ENCODE assay signal across 9 cellular contexts in the genomic region with DNA sequence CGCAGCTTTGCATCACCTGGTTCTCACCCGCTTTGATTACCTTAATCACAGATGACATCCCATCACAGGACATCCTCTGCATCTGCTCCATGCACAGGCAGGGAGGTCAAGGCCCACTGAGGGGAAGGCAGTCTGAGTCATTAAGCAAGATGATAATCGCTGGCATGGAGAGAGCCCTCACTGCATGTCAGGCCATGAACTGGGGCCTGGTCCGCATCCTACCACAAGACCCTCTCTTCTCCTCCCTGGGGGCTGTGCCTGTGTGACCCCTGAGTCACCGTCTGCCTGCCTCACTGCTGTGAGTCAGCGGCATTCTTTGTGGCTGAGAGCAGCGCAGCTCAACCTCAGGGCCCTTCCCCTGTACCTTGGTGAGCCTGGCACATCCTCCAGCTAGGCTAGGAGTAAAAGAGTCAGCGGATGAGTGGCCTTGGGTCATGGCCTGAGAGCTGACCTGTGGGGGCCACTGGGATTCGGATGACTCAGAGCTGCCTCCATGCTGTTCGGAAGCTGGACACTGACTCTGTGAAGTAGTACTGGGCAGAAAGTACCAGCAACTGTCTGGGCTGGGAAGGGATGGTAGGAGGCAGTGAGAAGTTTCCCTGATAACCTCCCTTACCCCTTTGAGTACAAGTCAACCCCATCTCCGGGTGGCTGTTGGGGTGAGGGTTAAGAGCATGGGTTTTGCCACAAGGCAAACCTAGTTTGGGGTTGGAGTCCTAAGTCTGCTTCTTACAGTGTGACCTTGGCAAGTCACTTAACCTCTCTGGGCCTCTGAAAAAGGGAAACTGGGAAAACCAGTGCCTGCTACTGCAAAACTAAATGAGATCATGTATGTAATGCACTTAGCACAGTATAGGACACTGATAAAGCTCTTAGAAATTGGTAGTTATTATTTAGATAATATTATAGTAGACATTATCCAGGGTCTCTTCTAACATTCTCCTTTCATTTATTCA. TPM values are rescaled to one million over a fixed set of nuclear protein-coding genes. Genes with fewer than 3 reads are reported as not detected.
DNase-seq lines count a peak whose midpoint lies in the region; ATAC-seq and TF ChIP-seq lines count a peak whose summit lies in the region.
"Had no signal": no experiment of that assay in that cellular context is flagged by ENCODE, and none has a peak within 500 bp of the region (broad histone marks: within the 10 kb centered on the region; RNA-seq: fewer than 3 reads in every experiment).

No MANE protein-coding gene starts in this region.

- H3K4me3 Mint-ChIP-seq in Calu3 (ENCODE audit: low read depth, unreplicated experiment), result peak overlapping the region; percentile 14
- H3K4me3 Mint-ChIP-seq in chondrocyte (ENCODE audit: unreplicated experiment), result no peak overlapping the region
- no peak overlapping the region for H3K4me3 Mint-ChIP-seq in natural killer cell treated with Interleukin-12 subunit alpha and Interleukin-12 subunit beta and Interleukin-15 and Interleukin-18, amount 100 ng/mL, for 72 hours

- H3K4me1 Mint-ChIP-seq in Calu3 (ENCODE audit: low read depth, unreplicated experiment), result peaks cover 68% of the 10 kb centered on the region
- H3K4me1 Mint-ChIP-seq in chondrocyte (ENCODE audit: low read depth), result peaks cover 60% of the 10 kb centered on the region
- peaks cover 5% of the 10 kb centered on the region in 2 donors for H3K4me1 Mint-ChIP-seq in natural killer cell treated with Interleukin-12 subunit alpha and Interleukin-12 subunit beta and Interleukin-15 and Interleukin-18, amount 100 ng/mL, for 72 hours (ENCODE audit: low read depth in 2 of 2)

- ATAC-seq in natural killer cell treated with Interleukin-12 subunit alpha and Interleukin-12 subunit beta and Interleukin-15 and Interleukin-18, amount 100 ng/mL, for 72 hours, result peak; percentile 34 to 40
- no peak for ATAC-seq in HG03045 (IDR thresholded peaks at IDR 0.05; ENCODE audit: unreplicated experiment)

- no peaks in the 10 kb centered on the region for H3K27me3 Mint-ChIP-seq in Calu3 (ENCODE audit: unreplicated experiment)
- no peaks in the 10 kb centered on the region for H3K27me3 Mint-ChIP-seq in chondrocyte (ENCODE audit: low read depth)
- peaks cover 6 to 11% of the 10 kb centered on the region in 2 donors for H3K27me3 Mint-ChIP-seq in natural killer cell treated with Interleukin-12 subunit alpha and Interleukin-12 subunit beta and Interleukin-15 and Interleukin-18, amount 100 ng/mL, for 72 hours

- TF ChIP-seq CTCF in Calu3 (IDR thresholded peaks at IDR 0.05; ENCODE audit: unreplicated experiment) (no peak), chondrocyte (IDR thresholded peaks at IDR 0.05) (no peak)

- H3K36me3 Mint-ChIP-seq in Calu3 (ENCODE audit: insufficient read depth, unreplicated experiment) (peaks cover 3% of the 10 kb centered on the region), chondrocyte (ENCODE audit: low read depth) (no peaks in the 10 kb centered on the region)
- no peaks in the 10 kb centered on the region for H3K36me3 Mint-ChIP-seq in natural killer cell treated with Interleukin-12 subunit alpha and Interleukin-12 subunit beta and Interleukin-15 and Interleukin-18, amount 100 ng/mL, for 72 hours

- peaks cover 6% of the 10 kb centered on the region for H3K9me3 Mint-ChIP-seq in Calu3 (ENCODE audit: low read depth, unreplicated experiment)
- H3K9me3 Mint-ChIP-seq in chondrocyte (ENCODE audit: low read depth), result no peaks in the 10 kb centered on the region
- H3K9me3 Mint-ChIP-seq in natural killer cell treated with Interleukin-12 subunit alpha and Interleukin-12 subunit beta and Interleukin-15 and Interleukin-18, amount 100 ng/mL, for 72 hours, result no peaks in the 10 kb centered on the region

- CTCF ChIA-PET in Calu3 (lab: Charles Lee), result interaction anchor here (0.8 kb wide), 2 partner anchors 9 to 14 kb away, joined by 3 to 4 read pairs; no protein-coding TSS in a partner anchor

- H3K27ac Mint-ChIP-seq in Calu3 (ENCODE audit: unreplicated experiment), result peak overlapping the region; percentile 97
- H3K27ac Mint-ChIP-seq in chondrocyte (ENCODE audit: unreplicated experiment), result peak overlapping the region; percentile 91
- no peak overlapping the region for H3K27ac Mint-ChIP-seq in natural killer cell treated with Interleukin-12 subunit alpha and Interleukin-12 subunit beta and Interleukin-15 and Interleukin-18, amount 100 ng/mL, for 72 hours

- intact Hi-C loops in Calu3 (cut with micrococcal nuclease; ENCODE audit: unreplicated experiment), result no loop called here

- TF ChIP-seq EP300 in Ishikawa (IDR thresholded peaks at IDR 0.05; ENCODE audit: borderline replicate concordance), result no peak; the same call in 1 of the 2 replicates

- no peak for TF ChIP-seq RAD21 in Ishikawa (IDR thresholded peaks at IDR 0.05; ENCODE audit: low read depth)

- peak; percentile 82 for DNase-seq in Calu3
- peak; percentile 79 for DNase-seq in chondrocyte (ENCODE audit: low spot score)
- DNase-seq in natural killer cell treated with Interleukin-12 subunit alpha and Interleukin-12 subunit beta and Interleukin-15 and Interleukin-18, amount 100 ng/mL, for 72 hours (ENCODE audit: low spot score), result no peak
- no peak for DNase-seq in NCI-H2196 treated with DMSO at 0.1 percent for 48 hours (lab: John Stamatoyannopoulos, UW; ENCODE audit: unreplicated experiment)
- DNase-seq in GM19238 (ENCODE audit: insufficient read length, low spot score), result no peak
- no peak for DNase-seq in GF-D8 (lab: John Stamatoyannopoulos, UW)
- DNase-seq: NCI-H1694 treated with DMSO at 0.1 percent for 48 hours had no signal

- BruUV-seq in Calu3 (replicated peaks; lab: Mats Ljungman, UMichigan), result TSS peak; percentile 83

TF ChIP-seq in Ishikawa, 13 proteins besides CTCF, POLR2A, EP300 and RAD21:
- TF ChIP-seq ZBTB7A (IDR thresholded peaks at IDR 0.05; ENCODE audit: low read depth), result peak; percentile 86
- TF ChIP-seq FOXM1 (IDR thresholded peaks at IDR 0.05; ENCODE audit: borderline replicate concordance, low read depth), result no peak
- TF ChIP-seq TAF1 (IDR thresholded peaks at IDR 0.05; ENCODE audit: low read depth), result no peak
- no peak for TF ChIP-seq CREB1 (IDR thresholded peaks at IDR 0.05; ENCODE audit: low read depth)
- peak; percentile 50 for TF ChIP-seq TEAD4 (IDR thresholded peaks at IDR 0.05)
- no peak for TF ChIP-seq CEBPB (IDR thresholded peaks at IDR 0.05)

RNA-seq across cellular contexts. Expression of a gene that starts 14.6 kb away (rescaled TPM):
- 0.71 and 0.93 TPM in 2 replicates for total RNA-seq in Calu3 (2022)
- total RNA-seq in chondrocyte, result 1.9 to 2.4 TPM (median 2.4 TPM) in 3 replicates
- total RNA-seq in natural killer cell treated with Interleukin-12 subunit alpha and Interleukin-12 subunit beta and Interleukin-15 and Interleukin-18, amount 100 ng/mL, for 72 hours, result not detected

RNA-seq across cellular contexts. Expression of a gene that starts 27.8 kb away (rescaled TPM):
- total RNA-seq in Calu3 (2022), result not detected in 2 replicates
- total RNA-seq in chondrocyte, result 0.24 TPM in 1 of 3 replicates, not detected in the others
- total RNA-seq in natural killer cell treated with Interleukin-12 subunit alpha and Interleukin-12 subunit beta and Interleukin-15 and Interleukin-18, amount 100 ng/mL, for 72 hours, result not detected

RNA-seq across cellular contexts. Expression of a gene that starts 40.2 kb away (rescaled TPM):
- 96.1 and 106 TPM in 2 replicates for total RNA-seq in Calu3 (2022)
- total RNA-seq in chondrocyte, result 19.0 to 24.6 TPM (median 20.8 TPM) in 3 replicates
- total RNA-seq in natural killer cell treated with Interleukin-12 subunit alpha and Interleukin-12 subunit beta and Interleukin-15 and Interleukin-18, amount 100 ng/mL, for 72 hours, result 100 to 1,000 TPM in 1 of 2 donors, 10 to 100 TPM in 1; 70.0 to 140 TPM

Comparison
In these comparisons a context has a peak if more than half of its experiments do, and no peak if none do; other contexts are left out.
1. DNase-seq: peak in Calu3 (single experiment) and chondrocyte (single experiment); none in natural killer cell treated with Interleukin-12 subunit alpha and Interleukin-12 subunit beta and Interleukin-15 and Interleukin-18, amount 100 ng/mL, for 72 hours (single experiment), NCI-H2196 treated with DMSO at 0.1 percent for 48 hours (single experiment), GM19238 (single experiment) and GF-D8 (single experiment).
2. H3K27ac Mint-ChIP-seq: peak in Calu3 (single experiment) and chondrocyte (single experiment); none in natural killer cell treated with Interleukin-12 subunit alpha and Interleukin-12 subunit beta and Interleukin-15 and Interleukin-18, amount 100 ng/mL, for 72 hours (0 of 2).